7 cellular contexts compared by ENCODE assay signal in the genomic region with DNA sequence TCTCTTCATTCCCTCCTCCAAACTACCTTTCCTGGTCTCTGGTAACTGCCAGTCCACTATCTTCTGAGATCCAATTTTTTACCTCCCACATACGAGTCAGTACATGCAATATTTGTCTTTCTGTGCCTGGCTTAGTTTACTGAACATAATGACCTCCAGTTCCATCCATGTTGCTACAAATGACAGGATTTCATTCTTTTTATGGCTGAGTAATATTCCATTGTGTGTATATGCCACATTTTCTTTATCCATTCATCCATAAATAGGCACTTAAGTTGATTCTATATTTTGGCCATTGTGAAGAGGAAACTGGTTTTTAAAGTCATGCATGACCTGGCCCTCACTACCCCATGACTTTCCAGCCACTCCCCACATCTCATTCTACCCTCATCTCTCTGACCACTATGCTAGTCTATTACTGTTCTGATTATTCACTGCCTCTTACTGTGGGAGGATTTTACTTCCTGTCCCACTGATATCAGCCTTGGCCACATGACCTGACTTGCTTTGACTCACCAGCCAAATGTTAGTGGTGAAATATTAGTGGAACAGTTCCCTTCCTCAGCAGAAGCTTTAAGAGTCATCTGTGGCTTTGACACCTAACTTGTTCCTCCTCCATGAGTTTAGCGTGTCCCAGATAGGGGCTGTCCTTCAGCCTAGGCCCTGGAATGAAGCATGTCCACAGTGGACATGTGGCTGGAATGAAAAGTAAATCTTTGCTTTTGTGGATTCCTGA. TPM values are rescaled to one million over a fixed set of nuclear protein-coding genes. Genes with fewer than 3 reads are reported as not detected.
DNase-seq lines count a peak whose midpoint lies in the region; ATAC-seq and TF ChIP-seq lines count a peak whose summit lies in the region.

No MANE protein-coding gene starts in this region.

- no peak for TF ChIP-seq CTCF in mammary epithelial cell (conservative IDR thresholded peaks at IDR 0.05 in 1 of 2, IDR thresholded peaks at IDR 0.05 in 1 of 2; ENCODE audit: extremely low read depth in 1 of 2, insufficient read depth in 1 of 2, low read depth in 1 of 2, low read length in 2 of 2)

- ATAC-seq in GM18502 (IDR thresholded peaks at IDR 0.05; ENCODE audit: poor library complexity, unreplicated experiment) (peak; percentile 78), GM21619 (IDR thresholded peaks at IDR 0.05; ENCODE audit: unreplicated experiment) (peak; percentile 81)

- H3K9me3 ChIP-seq in mammary epithelial cell (replicated peaks; ENCODE audit: insufficient read depth, low read length), result no peaks in the 10 kb centered on the region

- in situ Hi-C loops in KBM-7 (cut with MboI; ENCODE audit: low pct_unique_long_range_greater_than_20kb, low sequenced_read_pairs) (no loop called here), mammary epithelial cell (cut with MboI; ENCODE audit: low sequenced_read_pairs in 2 of 2) (no loop called here)

- H2AFZ ChIP-seq in mammary epithelial cell (ENCODE audit: low read depth, low read length), result no peak overlapping the region

- H3K79me2 ChIP-seq in mammary epithelial cell (ENCODE audit: insufficient read depth, low read length), result no peaks in the 10 kb centered on the region

- H3K9ac ChIP-seq in mammary epithelial cell (ENCODE audit: insufficient read depth, low read length), result no peak overlapping the region

- no TSS peak for BruUV-seq in mammary epithelial cell (replicated peaks; lab: Mats Ljungman, UMichigan)

- H3K27ac ChIP-seq in mammary epithelial cell (ENCODE audit: insufficient read depth, low read depth, low read length), result no peak overlapping the region

- H3K4me2 ChIP-seq in mammary epithelial cell (ENCODE audit: insufficient read depth, low read depth, low read length), result no peak overlapping the region

- H3K4me1 ChIP-seq in mammary epithelial cell (ENCODE audit: insufficient read depth, low read length), result peaks cover 6% of the 10 kb centered on the region

- intact Hi-C loops in mammary epithelial cell (cut with micrococcal nuclease), result no loop called here

- H3K27me3 ChIP-seq in mammary epithelial cell (ENCODE audit: insufficient read depth, low read length), result no peaks in the 10 kb centered on the region

- DNase-seq in KBM-7 (peak; percentile 65), mammary epithelial cell (peak; percentile 84), renal cortical epithelial cell (ENCODE audit: low read depth) (peak; percentile 84), NCI-H2227 treated with DMSO at 0.1 percent for 48 hours (lab: John Stamatoyannopoulos, UW) (no peak), D341Med (ENCODE audit: low spot score) (no peak)

- WGBS in mammary epithelial cell (ENCODE audit: low coverage, missing lambda C conversion rate), result 50% methylated on average over 2 of the region's 2 CpGs

- dilution Hi-C loops in mammary epithelial cell (cut with HindIII; ENCODE audit: low sequenced_read_pairs), result loop anchor here (5.0 to 10.0 kb wide), 2 partner anchors 86 to 118 kb away; no protein-coding TSS in a partner anchor

- H4K20me1 ChIP-seq in mammary epithelial cell (ENCODE audit: insufficient read depth, low read length), result no peaks in the 10 kb centered on the region

- no peak overlapping the region for H3K4me3 ChIP-seq in mammary epithelial cell (replicated peaks in 1 of 3; ENCODE audit: insufficient read depth in 1 of 3, low read depth in 2 of 3, low read length in 3 of 3)

- CTCF ChIA-PET in mammary epithelial cell (lab: Charles Lee; ENCODE audit: low non-redundant PET), result no interaction called here

- H3K36me3 ChIP-seq in mammary epithelial cell (ENCODE audit: insufficient read depth, low read length), result no peaks in the 10 kb centered on the region

RNA-seq across cellular contexts. Expression of a gene that starts 52.2 kb away (rescaled TPM):
- total RNA-seq in mammary epithelial cell (10 to 100 TPM; 38.1 to 48.5 TPM), renal cortical epithelial cell (45.6 and 47.1 TPM in 2 replicates)
- 18.9 TPM for polyA plus RNA-seq in mammary epithelial cell
- polyA minus RNA-seq in mammary epithelial cell, result 16.0 TPM

Comparison
In these comparisons a context has a peak if more than half of its experiments do, and no peak if none do; other contexts are left out.
1. DNase-seq: peak in KBM-7 (single experiment), mammary epithelial cell (single experiment) and renal cortical epithelial cell (single experiment); none in NCI-H2227 treated with DMSO at 0.1 percent for 48 hours (single experiment) and D341Med (single experiment).